12 cellular contexts compared by ENCODE assay signal in the genomic region with DNA sequence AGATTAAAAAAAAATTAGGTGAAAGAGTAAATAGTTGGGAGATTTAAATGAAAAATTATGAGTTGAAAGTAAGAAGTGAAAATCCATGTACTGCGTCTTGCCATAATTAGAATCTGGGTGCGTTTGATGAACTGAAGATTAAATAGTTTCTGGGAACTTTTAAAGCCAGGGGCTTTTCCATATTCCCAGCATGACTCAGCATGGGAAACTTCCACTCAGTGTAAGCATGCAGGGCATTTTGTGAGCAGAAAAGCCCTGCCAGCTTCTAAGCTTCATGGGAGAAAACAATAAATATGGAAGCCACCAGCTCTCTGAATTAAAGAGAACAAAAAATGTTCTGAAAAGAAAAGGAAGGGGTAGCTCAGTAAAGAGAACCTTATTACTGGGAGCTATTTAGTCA.
DNase-seq lines count a peak whose midpoint lies in the region; ATAC-seq and TF ChIP-seq lines count a peak whose summit lies in the region.
"Had no signal": no experiment of that assay in that cellular context is flagged by ENCODE, and none has a peak within 500 bp of the region (broad histone marks: within the 10 kb centered on the region; RNA-seq: fewer than 3 reads in every experiment).

No MANE protein-coding gene starts in this region.

- 3 to 4% methylated on average over 2 of the region's 2 CpGs for WGBS in GM23248 (ENCODE audit: low coverage in 1 of 2, low lambda C conversion rate in 2 of 2, missing lambda C conversion rate in 2 of 2), 2 experiments

- no peaks in the 10 kb centered on the region for H3K27me3 ChIP-seq in GM23248 (replicated peaks; ENCODE audit: insufficient read depth)

- H3K27me3 Mint-ChIP-seq in activated CD4-positive, alpha-beta memory T cell treated with anti-CD3 and anti-CD28 coated beads, Interleukin-2, amount 10 ng/mL, durations not matched to agents 7 days and 5 days, result no peaks in the 10 kb centered on the region
- peaks cover 17 to 38% of the 10 kb centered on the region in 2 donors for H3K27me3 Mint-ChIP-seq in effector memory CD8-positive, alpha-beta T cell

- peaks cover 16% of the 10 kb centered on the region for H3K4me1 ChIP-seq in GM23248 (ENCODE audit: insufficient read depth)

- ATAC-seq in left ventricle myocardium superior (peak; percentile 65), HG03521 (IDR thresholded peaks at IDR 0.05; ENCODE audit: unreplicated experiment) (no peak)
- ATAC-seq in effector memory CD8-positive, alpha-beta T cell (replicated peaks), result no peak

- CTCF ChIA-PET in activated CD4-positive, alpha-beta memory T cell treated with anti-CD3 and anti-CD28 coated beads, Interleukin-2, amount 10 ng/mL, durations not matched to agents 7 days and 5 days (lab: Charles Lee), result no interaction called here

- POLR2A ChIA-PET in activated CD4-positive, alpha-beta memory T cell treated with anti-CD3 and anti-CD28 coated beads, Interleukin-2, amount 10 ng/mL, durations not matched to agents 7 days and 5 days (lab: Charles Lee), result no interaction called here

- no peaks in the 10 kb centered on the region for H3K79me2 ChIP-seq in GM23248 (ENCODE audit: insufficient read depth)

- H3K27ac ChIP-seq in GM23248, result peak overlapping the region; percentile 50
- peak overlapping the region in 11 of 21 experiments; percentile 7 to 76 (median 57) for H3K27ac ChIP-seq in skin epidermis
- H3K27ac ChIP-seq: RWPE1 had no signal

- no peaks in the 10 kb centered on the region for H3F3A ChIP-seq in GM23248 (ENCODE audit: insufficient read depth)

- no peaks in the 10 kb centered on the region for H3K4me1 Mint-ChIP-seq in activated CD4-positive, alpha-beta memory T cell treated with anti-CD3 and anti-CD28 coated beads, Interleukin-2, amount 10 ng/mL, durations not matched to agents 7 days and 5 days
- H3K4me1 Mint-ChIP-seq in effector memory CD8-positive, alpha-beta T cell (ENCODE audit: low read depth in 2 of 2), result no peaks in the 10 kb centered on the region
- H3K4me1 Mint-ChIP-seq: central memory CD8-positive, alpha-beta T cell had no signal

- DNase-seq in GM23248 (peak; percentile 81), astrocyte of the spinal cord (ENCODE audit: low read depth, low spot score) (peak; percentile 76), left ventricle myocardium superior (no peak)
- DNase-seq in activated CD4-positive, alpha-beta memory T cell treated with anti-CD3 and anti-CD28 coated beads, Interleukin-2, amount 10 ng/mL, durations not matched to agents 7 days and 5 days, result no peak
- no peak for DNase-seq in activated CD8-positive, alpha-beta memory T cell treated with anti-CD3 and anti-CD28 coated beads, Interleukin-2, amount 50 U/mL, for 48 hours
- DNase-seq in effector memory CD8-positive, alpha-beta T cell, result no peak
- DNase-seq: GF-D8, kidney glomerular epithelial cell had no signal

- H3K9me2 ChIP-seq in GM23248 (ENCODE audit: insufficient read depth), result no peaks in the 10 kb centered on the region

- in situ Hi-C loops in GM23248 (cut with MboI) (no loop called here), astrocyte of the spinal cord (cut with HindIII; ENCODE audit: low sequenced_read_pairs) (no loop called here)

- peak overlapping the region; percentile 76 for H2AFZ ChIP-seq in GM23248

- TF ChIP-seq CTCF in astrocyte of the spinal cord (IDR thresholded peaks at IDR 0.05; ENCODE audit: low read depth, low read length), result no peak

- H3K4me3 Mint-ChIP-seq in activated CD4-positive, alpha-beta memory T cell treated with anti-CD3 and anti-CD28 coated beads, Interleukin-2, amount 10 ng/mL, durations not matched to agents 7 days and 5 days, result no peak overlapping the region
- no peak overlapping the region for H3K4me3 Mint-ChIP-seq in effector memory CD8-positive, alpha-beta T cell
- H3K4me3 Mint-ChIP-seq: central memory CD8-positive, alpha-beta T cell had no signal

- H3K9ac ChIP-seq in GM23248, result peak overlapping the region; percentile 38

- H3K36me3 Mint-ChIP-seq in activated CD4-positive, alpha-beta memory T cell treated with anti-CD3 and anti-CD28 coated beads, Interleukin-2, amount 10 ng/mL, durations not matched to agents 7 days and 5 days (ENCODE audit: low read depth), result no peaks in the 10 kb centered on the region
- no peaks in the 10 kb centered on the region for H3K36me3 Mint-ChIP-seq in effector memory CD8-positive, alpha-beta T cell (ENCODE audit: insufficient read depth)

- no peaks in the 10 kb centered on the region for H3K9me3 Mint-ChIP-seq in activated CD4-positive, alpha-beta memory T cell treated with anti-CD3 and anti-CD28 coated beads, Interleukin-2, amount 10 ng/mL, durations not matched to agents 7 days and 5 days
- no peaks in the 10 kb centered on the region for H3K9me3 Mint-ChIP-seq in effector memory CD8-positive, alpha-beta T cell
- H3K9me3 Mint-ChIP-seq: central memory CD8-positive, alpha-beta T cell had no signal

- no peaks in the 10 kb centered on the region for H3K9me3 ChIP-seq in GM23248 (ENCODE audit: low read depth)

- intact Hi-C loops in left ventricle myocardium superior (cut with micrococcal nuclease), result no loop called here

- peak overlapping the region; percentile 52 for H3K4me2 ChIP-seq in GM23248 (ENCODE audit: unreplicated experiment)

- H4K20me1 ChIP-seq in GM23248 (ENCODE audit: insufficient read depth), result no peaks in the 10 kb centered on the region

- H3K4me3 ChIP-seq in GM23248 (0 out of 2 replicates have a peak overlapping the region, but pooled peaks have one; percentile 7), astrocyte of the spinal cord (ENCODE audit: low read depth, low read length) (no peak overlapping the region), skin epidermis (no peak overlapping the region)

- H3K27ac Mint-ChIP-seq in activated CD4-positive, alpha-beta memory T cell treated with anti-CD3 and anti-CD28 coated beads, Interleukin-2, amount 10 ng/mL, durations not matched to agents 7 days and 5 days, result no peak overlapping the region
- no peak overlapping the region for H3K27ac Mint-ChIP-seq in effector memory CD8-positive, alpha-beta T cell

- no peaks in the 10 kb centered on the region for H3K36me3 ChIP-seq in GM23248 (ENCODE audit: low read depth)

Comparison
In these comparisons a context has a peak if more than half of its experiments do, and no peak if none do; other contexts are left out.
1. DNase-seq: peak in GM23248 (single experiment) and astrocyte of the spinal cord (single experiment); none in left ventricle myocardium superior (single experiment), activated CD4-positive, alpha-beta memory T cell treated with anti-CD3 and anti-CD28 coated beads, Interleukin-2, amount 10 ng/mL, durations not matched to agents 7 days and 5 days (single experiment), activated CD8-positive, alpha-beta memory T cell treated with anti-CD3 and anti-CD28 coated beads, Interleukin-2, amount 50 U/mL, for 48 hours (single experiment) and effector memory CD8-positive, alpha-beta T cell (0 of 3).